In genomic region chr22:25060522-25061071, GRCh38 we compare ENCODE assay signal across 10 cellular contexts.
A peak's percentile ranks its signal among the peaks of the same experiment; 100 is the strongest.
DNase-seq lines count a peak whose midpoint lies in the region; ATAC-seq and TF ChIP-seq lines count a peak whose summit lies in the region.
"Had no signal": no experiment of that assay in that cellular context is flagged by ENCODE, and none has a peak within 500 bp of the region (broad histone marks: within the 10 kb centered on the region; RNA-seq: fewer than 3 reads in every experiment).

No MANE protein-coding gene starts in this region.

- H3K27ac Mint-ChIP-seq in central memory CD8-positive, alpha-beta T cell (ENCODE audit: low read depth) = peak overlapping the region; percentile 100

- no peaks in the 10 kb centered on the region for H3K27me3 Mint-ChIP-seq in central memory CD8-positive, alpha-beta T cell

- H3K4me1 ChIP-seq in RWPE2 (ENCODE audit: insufficient read depth, poor library complexity, severe bottlenecking) (peaks cover 11% of the 10 kb centered on the region), gastrocnemius medialis (no peaks in the 10 kb centered on the region), transverse colon (no peaks in the 10 kb centered on the region), left lung (no peaks in the 10 kb centered on the region)

- TF ChIP-seq CTCF in GM12875 (IDR thresholded peaks at IDR 0.05; ENCODE audit: borderline replicate concordance, insufficient read depth, low read depth, low read length) = peak; percentile 36; the same call in 1 of the 2 replicates
- peak; percentile 24 for TF ChIP-seq CTCF in RWPE2 (IDR thresholded peaks at IDR 0.05; ENCODE audit: poor library complexity, severe bottlenecking)
- peak in 1 of 5 experiments; percentile 18 for TF ChIP-seq CTCF in gastrocnemius medialis (IDR thresholded peaks at IDR 0.05 in 4 of 5, conservative IDR thresholded peaks at IDR 0.05 in 1 of 5)
- TF ChIP-seq CTCF in transverse colon (IDR thresholded peaks at IDR 0.05) = peak in 2 of 5 experiments; percentile 20 to 28
- TF ChIP-seq CTCF in left lung (IDR thresholded peaks at IDR 0.05) = no peak

- H3K4me3 ChIP-seq in GM12875 (ENCODE audit: low read depth, low read length) = no peak overlapping the region
- H3K4me3 ChIP-seq in RWPE2 (ENCODE audit: severe bottlenecking) = no peak overlapping the region
- no peak overlapping the region for H3K4me3 ChIP-seq in gastrocnemius medialis
- no peak overlapping the region for H3K4me3 ChIP-seq in transverse colon
- H3K4me3 ChIP-seq in left lung = no peak overlapping the region

- ATAC-seq in RWPE2 (ENCODE audit: low read depth) (no peak), gastrocnemius medialis (peak; percentile 61 to 70), GM19035 (IDR thresholded peaks at IDR 0.05; ENCODE audit: unreplicated experiment) (no peak), HG03439 (IDR thresholded peaks at IDR 0.05; ENCODE audit: unreplicated experiment) (no peak), left lung (no peak)
- no peak for ATAC-seq in central memory CD8-positive, alpha-beta T cell (replicated peaks; ENCODE audit: extremely low read depth, poor library complexity, severe bottlenecking)

- WGBS in transverse colon (ENCODE audit: low coverage in 1 of 2), 2 donors = 42 to 72% methylated on average over 5 to 10 of the region's 10 CpGs

- DNase-seq in RWPE2 (ENCODE audit: low spot score) (no peak), gastrocnemius medialis (no peak), transverse colon (no peak), left lung (no peak)
- DNase-seq in central memory CD8-positive, alpha-beta T cell (ENCODE audit: low spot score in 2 of 2) = no peak
- DNase-seq: midbrain, NCI-H82 had no signal

- H3K4me3 Mint-ChIP-seq in central memory CD8-positive, alpha-beta T cell = peak overlapping the region; percentile 78

- H3K36me3 Mint-ChIP-seq in central memory CD8-positive, alpha-beta T cell (ENCODE audit: insufficient read depth) = no peaks in the 10 kb centered on the region

- H3K9me3 Mint-ChIP-seq in central memory CD8-positive, alpha-beta T cell = no peaks in the 10 kb centered on the region

- H3K4me1 Mint-ChIP-seq in central memory CD8-positive, alpha-beta T cell = peaks cover 50% of the 10 kb centered on the region

- H3K36me3 ChIP-seq in RWPE2 (ENCODE audit: low read depth) (peaks cover 18% of the 10 kb centered on the region), gastrocnemius medialis (no peaks in the 10 kb centered on the region), transverse colon (no peaks in the 10 kb centered on the region), left lung (no peaks in the 10 kb centered on the region)

- no peak overlapping the region for H3K27ac ChIP-seq in RWPE2 (ENCODE audit: poor library complexity, severe bottlenecking)
- H3K27ac ChIP-seq in gastrocnemius medialis = no peak overlapping the region
- no peak overlapping the region for H3K27ac ChIP-seq in transverse colon
- H3K27ac ChIP-seq in left lung = no peak overlapping the region

- intact Hi-C loops in gastrocnemius medialis (cut with DNase I; ENCODE audit: low total_unique reads) = no loop called here
- intact Hi-C loops in transverse colon (cut with DNase I; ENCODE audit: low total_unique reads) = no loop called here
- intact Hi-C loops in left lung (cut with DNase I) = no loop called here

- TF ChIP-seq POLR2A in gastrocnemius medialis (IDR thresholded peaks at IDR 0.05) (no peak), transverse colon (IDR thresholded peaks at IDR 0.05) (no peak)

- in situ Hi-C loops in gastrocnemius medialis (cut with MboI; ENCODE audit: low sequenced_read_pairs in 4 of 4) (no loop called here), transverse colon (cut with MboI; ENCODE audit: low pct_ligation_motif_present in 1 of 4, low pct_unique_long_range_greater_than_20kb in 1 of 4, low sequenced_read_pairs in 3 of 4) (no loop called here)

- H3K27me3 ChIP-seq in RWPE2 (ENCODE audit: insufficient read depth, poor library complexity, severe bottlenecking) (no peaks in the 10 kb centered on the region), gastrocnemius medialis (no peaks in the 10 kb centered on the region), transverse colon (no peaks in the 10 kb centered on the region), left lung (no peaks in the 10 kb centered on the region)

- no peaks in the 10 kb centered on the region for H3K9me3 ChIP-seq in RWPE2 (ENCODE audit: severe bottlenecking)
- H3K9me3 ChIP-seq in gastrocnemius medialis = no peaks in the 10 kb centered on the region
- no peaks in the 10 kb centered on the region for H3K9me3 ChIP-seq in transverse colon
- H3K9me3 ChIP-seq in left lung = no peaks in the 10 kb centered on the region

- TF ChIP-seq EP300 in transverse colon (IDR thresholded peaks at IDR 0.05; ENCODE audit: low read depth) = no peak

Comparison
In these comparisons a context has a peak if more than half of its experiments do, and no peak if none do; other contexts are left out.
1. CTCF ChIP-seq: peak in GM12875 (single experiment) and RWPE2 (single experiment); none in left lung (0 of 2).
2. ATAC-seq: peak in gastrocnemius medialis (2 of 2); none in RWPE2 (single experiment), central memory CD8-positive, alpha-beta T cell (single experiment), GM19035 (single experiment), HG03439 (single experiment) and left lung (single experiment).